In the genomic region with DNA sequence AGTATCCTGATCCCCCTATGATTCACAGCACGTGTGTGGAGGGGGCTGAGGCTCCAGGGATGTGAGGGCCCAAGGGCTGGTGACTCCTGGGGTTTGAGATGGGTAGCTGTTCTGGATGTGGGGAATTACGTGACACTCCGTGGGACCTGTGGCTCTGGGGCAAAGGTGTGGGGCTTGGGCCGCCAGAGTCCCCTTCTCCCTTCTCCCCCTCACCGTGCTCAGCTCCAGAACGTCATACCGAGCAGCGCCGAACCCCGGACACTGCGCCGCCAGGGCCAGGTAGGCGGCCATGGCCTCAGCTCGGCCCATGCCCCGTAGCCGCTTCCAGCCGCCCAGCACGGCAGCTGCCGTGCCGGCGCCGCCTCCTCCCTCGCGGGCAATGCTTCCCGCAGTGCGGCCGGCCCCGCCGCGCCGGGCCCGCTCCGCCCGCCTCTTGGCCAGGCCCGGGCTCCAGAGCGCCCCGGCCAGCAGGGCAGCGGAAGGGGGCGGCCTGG, we compare ENCODE assay signal across 9 cellular contexts. TPM values are rescaled to one million over a fixed set of nuclear protein-coding genes. Genes with fewer than 3 reads are reported as not detected.
DNase-seq lines count a peak whose midpoint lies in the region; ATAC-seq and TF ChIP-seq lines count a peak whose summit lies in the region.
"Had no signal": no experiment of that assay in that cellular context is flagged by ENCODE, and none has a peak within 500 bp of the region (broad histone marks: within the 10 kb centered on the region; RNA-seq: fewer than 3 reads in every experiment).

No MANE protein-coding gene starts in this region.

- H3K27me3 ChIP-seq in Peyer's patch (no peaks in the 10 kb centered on the region), esophagus muscularis mucosa (no peaks in the 10 kb centered on the region), rectal smooth muscle tissue (ENCODE audit: control insufficient read depth, insufficient read depth, low read length) (no peaks in the 10 kb centered on the region)

- H3K4me3 ChIP-seq in Peyer's patch (peak overlapping the region; percentile 14 to 50 (median 32)), esophagus muscularis mucosa (no peak overlapping the region), rectal smooth muscle tissue (ENCODE audit: low read length) (no peak overlapping the region)

- intact Hi-C loops in esophagus muscularis mucosa (cut with DNase I) = no loop called here

- H3K36me3 ChIP-seq in ES-I3 (ENCODE audit: insufficient read depth, low read length) = peaks cover 6% of the 10 kb centered on the region
- H3K36me3 ChIP-seq in Peyer's patch = peaks cover 0 to 34% (median 0%) of the 10 kb centered on the region in 3 donors
- H3K36me3 ChIP-seq in esophagus muscularis mucosa = peaks cover 41 to 84% (median 76%) of the 10 kb centered on the region in 4 donors
- peaks cover 29% of the 10 kb centered on the region for H3K36me3 ChIP-seq in rectal smooth muscle tissue (ENCODE audit: control insufficient read depth, insufficient read depth, low read length)

- TF ChIP-seq POLR2A in Peyer's patch (IDR thresholded peaks at IDR 0.05) (no peak), esophagus muscularis mucosa (IDR thresholded peaks at IDR 0.05; ENCODE audit: low read depth) (no peak)

- H3K9ac ChIP-seq in ES-I3 (ENCODE audit: low read depth, low read length) (peak overlapping the region; percentile 27; the same call in 1 of the 2 replicates), rectal smooth muscle tissue (ENCODE audit: low read length) (no peak overlapping the region)

- peaks cover 22% of the 10 kb centered on the region; the same call in 1 of the 2 replicates for H3K4me1 ChIP-seq in ES-I3 (ENCODE audit: insufficient read depth, low read length)
- peaks cover 0 to 49% (median 6%) of the 10 kb centered on the region in 4 donors for H3K4me1 ChIP-seq in Peyer's patch
- peaks cover 46 to 83% (median 72%) of the 10 kb centered on the region in 4 donors for H3K4me1 ChIP-seq in esophagus muscularis mucosa
- H3K4me1 ChIP-seq in rectal smooth muscle tissue (ENCODE audit: control insufficient read depth, insufficient read depth, low read length) = peaks cover 19% of the 10 kb centered on the region

- 78% methylated on average over 39 of the region's 39 CpGs for WGBS in esophagus muscularis mucosa

- H3K27ac ChIP-seq in Peyer's patch (peak overlapping the region in 1 of 4 donors; percentile 60), esophagus muscularis mucosa (replicated peaks in 1 of 4) (peak overlapping the region; percentile 57 to 78 (median 75)), rectal smooth muscle tissue (ENCODE audit: low read depth, low read length) (peak overlapping the region; percentile 18)

- H3K9me3 ChIP-seq in ES-I3 (ENCODE audit: control insufficient read depth, insufficient read depth, low read length) = no peaks in the 10 kb centered on the region
- no peaks in the 10 kb centered on the region for H3K9me3 ChIP-seq in Peyer's patch
- no peaks in the 10 kb centered on the region for H3K9me3 ChIP-seq in esophagus muscularis mucosa

- no peak for TF ChIP-seq EP300 in esophagus muscularis mucosa (IDR thresholded peaks at IDR 0.05)

- TF ChIP-seq CTCF in Peyer's patch (IDR thresholded peaks at IDR 0.05) = no peak
- no peak for TF ChIP-seq CTCF in esophagus muscularis mucosa (IDR thresholded peaks at IDR 0.05)

- DNase-seq in Peyer's patch (no peak), esophagus muscularis mucosa (ENCODE audit: extremely low spot score) (no peak), 8988T (no peak)
- DNase-seq in effector CD8-positive, alpha-beta T cell (lab: John Stamatoyannopoulos, UW) = no peak
- DNase-seq: anterior cingulate cortex had no signal

- no peak for ATAC-seq in HG02571 (IDR thresholded peaks at IDR 0.05; ENCODE audit: unreplicated experiment)
- ATAC-seq in HG03571 (IDR thresholded peaks at IDR 0.05; ENCODE audit: unreplicated experiment) = no peak

RNA-seq across cellular contexts. Expression of a gene that starts 7.0 kb away (rescaled TPM):
- total RNA-seq in Peyer's patch (10 to 100 TPM in 2 of 4 donors, 1 to 10 TPM in 2; 3.5 to 14.0 (median 10.8) TPM), esophagus muscularis mucosa (10 to 100 TPM; 20.3 to 41.2 (median 27.3) TPM)

RNA-seq across cellular contexts. Expression of a gene that starts 10.7 kb away (rescaled TPM):
- 10 to 100 TPM in 3 of 4 donors, 1 to 10 TPM in 1; 5.6 to 79.2 (median 16.6) TPM for total RNA-seq in Peyer's patch
- total RNA-seq in esophagus muscularis mucosa = 10 to 100 TPM; 25.3 to 40.2 (median 38.1) TPM

RNA-seq across cellular contexts. Expression of a gene that starts 11.9 kb away (rescaled TPM):
- 1 to 10 TPM in 1 of 4 donors, under 1 TPM in 1, not detected in 2; 0.40 to 2.8 TPM for total RNA-seq in Peyer's patch
- total RNA-seq in esophagus muscularis mucosa = 1 to 10 TPM; 2.9 to 8.4 (median 3.7) TPM

RNA-seq across cellular contexts. Expression of a gene that starts 12.6 kb away (rescaled TPM):
- 1 to 10 TPM in 3 of 4 donors, under 1 TPM in 1; 0.35 to 5.0 (median 1.3) TPM for total RNA-seq in Peyer's patch
- 10 to 100 TPM in 1 of 4 donors, 1 to 10 TPM in 3; 4.7 to 13.2 (median 6.2) TPM for total RNA-seq in esophagus muscularis mucosa

Comparison
In these comparisons a context has a peak if more than half of its experiments do, and no peak if none do; other contexts are left out.
1. H3K4me3 ChIP-seq: peak in Peyer's patch (4 of 4); none in esophagus muscularis mucosa (0 of 4) and rectal smooth muscle tissue (single experiment).